In the genomic region with DNA sequence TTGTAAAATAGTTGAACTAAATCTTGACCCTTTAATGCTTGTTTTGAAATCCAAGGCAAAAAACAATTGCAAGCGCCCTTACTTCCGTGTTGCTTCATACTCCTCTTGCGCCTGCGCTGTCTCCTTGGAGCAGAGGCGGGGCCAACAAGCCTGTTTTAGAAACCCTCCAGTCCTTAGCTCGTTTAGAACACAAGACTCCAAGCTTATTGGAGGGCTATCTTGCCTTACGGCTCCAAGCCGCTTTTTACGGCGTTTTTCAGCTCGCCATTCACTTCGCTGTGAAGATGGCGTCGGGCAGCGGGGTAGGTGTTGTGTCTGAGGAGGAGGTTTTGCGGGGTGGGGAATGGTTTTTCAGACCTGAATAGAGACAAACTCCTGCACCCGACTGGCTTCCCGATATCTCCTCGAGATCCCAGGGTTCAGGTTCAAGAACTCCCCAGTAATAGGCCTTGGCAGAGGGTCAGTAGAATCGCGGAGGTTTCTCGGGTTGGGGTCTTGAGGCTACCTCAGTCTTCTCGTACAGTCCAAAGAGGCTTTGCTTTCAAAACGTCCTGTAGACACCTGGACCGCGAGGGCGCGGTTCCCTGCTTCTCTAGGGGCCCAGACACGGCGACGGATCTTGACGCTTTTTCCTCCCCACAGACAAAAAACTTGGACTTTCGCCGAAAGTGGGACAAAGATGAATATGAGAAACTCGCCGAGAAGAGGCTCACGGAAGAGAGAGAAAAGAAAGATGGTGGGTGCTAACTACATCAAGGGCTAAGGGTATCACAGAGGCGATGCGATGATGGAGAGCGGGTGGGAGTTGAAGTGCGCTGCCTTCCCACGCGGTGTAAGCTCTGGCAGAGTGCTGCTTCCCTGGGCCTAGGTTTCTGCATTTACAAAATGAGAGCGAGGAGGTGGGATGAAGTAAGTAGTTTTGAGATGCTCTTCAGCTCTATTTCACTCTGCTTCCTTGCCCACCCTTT, we compare ENCODE assay signal across 1 cellular context.
A peak's percentile ranks its signal among the peaks of the same experiment; 100 is the strongest.
TF ChIP-seq lines count a peak whose summit lies in the region.

A gene with protein sequence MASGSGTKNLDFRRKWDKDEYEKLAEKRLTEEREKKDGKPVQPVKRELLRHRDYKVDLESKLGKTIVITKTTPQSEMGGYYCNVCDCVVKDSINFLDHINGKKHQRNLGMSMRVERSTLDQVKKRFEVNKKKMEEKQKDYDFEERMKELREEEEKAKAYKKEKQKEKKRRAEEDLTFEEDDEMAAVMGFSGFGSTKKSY (plus strand): TSS at position 271 of the 968 bp plus-strand sequence. CDS start 14 bp downstream, at position 285.

TF ChIP-seq in HEK293, 187 proteins besides CTCF, POLR2A, EP300 and RAD21 (continued from another document):
- peak; percentile 53; the same call in 1 of the 2 replicates for TF ChIP-seq ZNF2 (tag by site-specific recombination; IDR thresholded peaks at IDR 0.05)
- peak; percentile 81; the same call in 1 of the 2 replicates for TF ChIP-seq ZNF501 (tag by site-specific recombination; IDR thresholded peaks at IDR 0.05)
- TF ChIP-seq ZNF416 (tag by site-specific recombination; IDR thresholded peaks at IDR 0.05), result no peak
- peak; percentile 92 for TF ChIP-seq HOXD13 (CRISPR knock-in tag; IDR thresholded peaks at IDR 0.05; ENCODE audit: borderline replicate concordance)
- TF ChIP-seq YY1 (tag by site-specific recombination; IDR thresholded peaks at IDR 0.05), result peak; percentile 95
- TF ChIP-seq, protein P1, sequence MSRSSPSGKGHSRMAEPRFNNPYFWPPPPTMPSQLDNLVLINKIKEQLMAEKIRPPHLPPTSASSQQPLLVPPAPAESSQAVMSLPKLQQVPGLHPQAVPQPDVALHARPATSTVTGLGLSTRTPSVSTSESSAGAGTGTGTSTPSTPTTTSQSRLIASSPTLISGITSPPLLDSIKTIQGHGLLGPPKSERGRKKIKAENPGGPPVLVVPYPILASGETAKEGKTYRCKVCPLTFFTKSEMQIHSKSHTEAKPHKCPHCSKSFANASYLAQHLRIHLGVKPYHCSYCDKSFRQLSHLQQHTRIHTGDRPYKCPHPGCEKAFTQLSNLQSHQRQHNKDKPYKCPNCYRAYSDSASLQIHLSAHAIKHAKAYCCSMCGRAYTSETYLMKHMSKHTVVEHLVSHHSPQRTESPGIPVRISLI (tag by site-specific recombination; IDR thresholded peaks at IDR 0.05), result peak; percentile 57; the same call in 1 of the 2 replicates
- TF ChIP-seq, protein P2, sequence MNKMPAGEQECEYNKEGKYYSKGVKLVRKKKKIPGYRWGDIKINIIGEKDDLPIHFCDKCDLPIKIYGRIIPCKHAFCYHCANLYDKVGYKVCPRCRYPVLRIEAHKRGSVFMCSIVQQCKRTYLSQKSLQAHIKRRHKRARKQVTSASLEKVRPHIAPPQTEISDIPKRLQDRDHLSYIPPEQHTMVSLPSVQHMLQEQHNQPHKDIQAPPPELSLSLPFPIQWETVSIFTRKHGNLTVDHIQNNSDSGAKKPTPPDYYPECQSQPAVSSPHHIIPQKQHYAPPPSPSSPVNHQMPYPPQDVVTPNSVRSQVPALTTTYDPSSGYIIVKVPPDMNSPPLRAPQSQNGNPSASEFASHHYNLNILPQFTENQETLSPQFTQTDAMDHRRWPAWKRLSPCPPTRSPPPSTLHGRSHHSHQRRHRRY (tag by site-specific recombination; IDR thresholded peaks at IDR 0.05), result no peak
- peak; percentile 54 for TF ChIP-seq ZFHX2 (tag by site-specific recombination; conservative IDR thresholded peaks at IDR 0.05)
- TF ChIP-seq KLF8 (tag by site-specific recombination; IDR thresholded peaks at IDR 0.05), result peak; percentile 56; the same call in 1 of the 2 replicates
- no peak for TF ChIP-seq ZSCAN16 (tag by site-specific recombination; IDR thresholded peaks at IDR 0.05)
- no peak for TF ChIP-seq ZNF114 (tag by site-specific recombination; IDR thresholded peaks at IDR 0.05)
- peak; percentile 60; the same call in 1 of the 2 replicates for TF ChIP-seq EGR2 (tag by site-specific recombination; IDR thresholded peaks at IDR 0.05; ENCODE audit: low read depth)
- TF ChIP-seq, protein P3, sequence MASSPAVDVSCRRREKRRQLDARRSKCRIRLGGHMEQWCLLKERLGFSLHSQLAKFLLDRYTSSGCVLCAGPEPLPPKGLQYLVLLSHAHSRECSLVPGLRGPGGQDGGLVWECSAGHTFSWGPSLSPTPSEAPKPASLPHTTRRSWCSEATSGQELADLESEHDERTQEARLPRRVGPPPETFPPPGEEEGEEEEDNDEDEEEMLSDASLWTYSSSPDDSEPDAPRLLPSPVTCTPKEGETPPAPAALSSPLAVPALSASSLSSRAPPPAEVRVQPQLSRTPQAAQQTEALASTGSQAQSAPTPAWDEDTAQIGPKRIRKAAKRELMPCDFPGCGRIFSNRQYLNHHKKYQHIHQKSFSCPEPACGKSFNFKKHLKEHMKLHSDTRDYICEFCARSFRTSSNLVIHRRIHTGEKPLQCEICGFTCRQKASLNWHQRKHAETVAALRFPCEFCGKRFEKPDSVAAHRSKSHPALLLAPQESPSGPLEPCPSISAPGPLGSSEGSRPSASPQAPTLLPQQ (tag by site-specific recombination; IDR thresholded peaks at IDR 0.05), result 0 out of 2 replicates have a peak, but pooled peaks have one; percentile 16
- TF ChIP-seq RBAK (tag by site-specific recombination; IDR thresholded peaks at IDR 0.05), result no peak
- peak; percentile 92 for TF ChIP-seq SP3 (tag by site-specific recombination; IDR thresholded peaks at IDR 0.05)
- TF ChIP-seq ZNF549 (tag by site-specific recombination; IDR thresholded peaks at IDR 0.05), result no peak
- TF ChIP-seq ZXDB (tag by site-specific recombination; IDR thresholded peaks at IDR 0.05), result peak; percentile 54; the same call in 1 of the 2 replicates
- TF ChIP-seq, protein P4, sequence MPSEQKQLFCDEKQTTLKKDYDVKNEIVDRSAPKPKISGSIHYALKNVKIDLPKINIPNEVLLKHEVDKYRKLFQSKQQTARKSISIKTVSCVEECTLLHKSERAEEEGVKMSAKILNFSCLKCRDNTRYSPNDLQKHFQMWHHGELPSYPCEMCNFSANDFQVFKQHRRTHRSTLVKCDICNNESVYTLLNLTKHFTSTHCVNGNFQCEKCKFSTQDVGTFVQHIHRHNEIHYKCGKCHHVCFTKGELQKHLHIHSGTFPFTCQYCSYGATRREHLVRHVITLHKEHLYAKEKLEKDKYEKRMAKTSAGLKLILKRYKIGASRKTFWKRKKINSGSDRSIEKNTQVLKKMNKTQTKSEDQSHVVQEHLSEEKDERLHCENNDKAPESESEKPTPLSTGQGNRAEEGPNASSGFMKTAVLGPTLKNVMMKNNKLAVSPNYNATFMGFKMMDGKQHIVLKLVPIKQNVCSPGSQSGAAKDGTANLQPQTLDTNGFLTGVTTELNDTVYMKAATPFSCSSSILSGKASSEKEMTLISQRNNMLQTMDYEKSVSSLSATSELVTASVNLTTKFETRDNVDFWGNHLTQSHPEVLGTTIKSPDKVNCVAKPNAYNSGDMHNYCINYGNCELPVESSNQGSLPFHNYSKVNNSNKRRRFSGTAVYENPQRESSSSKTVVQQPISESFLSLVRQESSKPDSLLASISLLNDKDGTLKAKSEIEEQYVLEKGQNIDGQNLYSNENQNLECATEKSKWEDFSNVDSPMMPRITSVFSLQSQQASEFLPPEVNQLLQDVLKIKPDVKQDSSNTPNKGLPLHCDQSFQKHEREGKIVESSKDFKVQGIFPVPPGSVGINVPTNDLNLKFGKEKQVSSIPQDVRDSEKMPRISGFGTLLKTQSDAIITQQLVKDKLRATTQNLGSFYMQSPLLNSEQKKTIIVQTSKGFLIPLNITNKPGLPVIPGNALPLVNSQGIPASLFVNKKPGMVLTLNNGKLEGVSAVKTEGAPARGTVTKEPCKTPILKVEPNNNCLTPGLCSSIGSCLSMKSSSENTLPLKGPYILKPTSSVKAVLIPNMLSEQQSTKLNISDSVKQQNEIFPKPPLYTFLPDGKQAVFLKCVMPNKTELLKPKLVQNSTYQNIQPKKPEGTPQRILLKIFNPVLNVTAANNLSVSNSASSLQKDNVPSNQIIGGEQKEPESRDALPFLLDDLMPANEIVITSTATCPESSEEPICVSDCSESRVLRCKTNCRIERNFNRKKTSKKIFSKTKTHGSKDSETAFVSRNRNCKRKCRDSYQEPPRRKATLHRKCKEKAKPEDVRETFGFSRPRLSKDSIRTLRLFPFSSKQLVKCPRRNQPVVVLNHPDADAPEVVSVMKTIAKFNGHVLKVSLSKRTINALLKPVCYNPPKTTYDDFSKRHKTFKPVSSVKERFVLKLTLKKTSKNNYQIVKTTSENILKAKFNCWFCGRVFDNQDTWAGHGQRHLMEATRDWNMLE (tag by site-specific recombination; conservative IDR thresholded peaks at IDR 0.05; ENCODE audit: low read depth), result peak; percentile 64
- no peak for TF ChIP-seq TRIM28 (IDR thresholded peaks at IDR 0.05; ENCODE audit: borderline replicate concordance, low read length)
TF ChIP-seq in HEK293: peak in this region for 20.
